Comparison of ENCODE assay signal across 14 cellular contexts in the genomic region with DNA sequence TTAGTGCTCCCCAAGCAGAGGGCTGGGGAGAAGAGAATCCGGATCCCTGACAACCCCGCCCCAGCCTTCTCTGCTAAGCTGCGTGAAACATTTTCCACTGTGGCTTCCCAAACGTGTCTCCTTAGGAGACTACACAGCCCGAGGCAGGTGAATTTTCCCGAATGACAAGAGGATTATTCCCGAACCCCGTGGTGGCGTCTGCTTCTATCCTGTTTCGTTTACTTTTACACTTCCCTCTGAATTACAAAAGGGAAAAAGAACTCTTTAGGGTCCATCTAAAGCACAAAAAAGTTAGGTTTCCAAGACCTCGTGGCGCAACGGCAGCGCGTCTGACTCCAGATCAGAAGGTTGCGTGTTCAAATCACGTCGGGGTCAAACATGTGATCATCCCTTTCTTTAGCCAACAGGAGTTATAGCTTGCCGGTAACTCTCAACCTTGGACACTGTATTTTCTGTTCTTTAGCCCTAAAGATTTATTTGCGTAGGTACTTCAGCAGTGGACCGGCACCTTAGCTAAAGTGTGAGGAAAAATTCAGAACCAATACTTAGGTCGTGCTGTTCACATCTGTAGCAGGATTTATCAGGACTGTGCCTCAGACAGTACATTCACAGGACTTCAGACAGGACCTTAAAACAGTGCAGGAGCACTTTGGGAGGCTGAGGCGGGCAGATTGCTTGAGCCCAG. TPM values are rescaled to one million over a fixed set of nuclear protein-coding genes. Genes with fewer than 3 reads are reported as not detected.
A peak's percentile ranks its signal among the peaks of the same experiment; 100 is the strongest.
DNase-seq lines count a peak whose midpoint lies in the region; ATAC-seq, FAIRE-seq and TF ChIP-seq lines count a peak whose summit lies in the region.
"Had no signal": no experiment of that assay in that cellular context is flagged by ENCODE, and none has a peak within 500 bp of the region (broad histone marks: within the 10 kb centered on the region; RNA-seq: fewer than 3 reads in every experiment).

No MANE protein-coding gene starts in this region.

- H3K9me2 ChIP-seq in GM23338 (ENCODE audit: insufficient read depth) = no peaks in the 10 kb centered on the region

- H3K27ac ChIP-seq in CD4-positive, CD25-positive, alpha-beta regulatory T cell (ENCODE audit: insufficient read depth, low read length, poor library complexity, severe bottlenecking) = no peak overlapping the region
- H3K27ac ChIP-seq in GM23338 (ENCODE audit: low read depth) = peak overlapping the region; percentile 65
- no peak overlapping the region for H3K27ac ChIP-seq in lower lobe of right lung
- H3K27ac ChIP-seq: BLaER1 treated with 17β-estradiol and CSF1 and Interleukin-3, amounts not matched to agents 10 nM and 100 nM had no signal

- H3K79me2 ChIP-seq in GM23338 (replicated peaks; ENCODE audit: insufficient read depth) = peaks cover 30% of the 10 kb centered on the region

- ATAC-seq in CD4-positive, CD25-positive, alpha-beta regulatory T cell (ENCODE audit: low read depth in 2 of 2) = no peak
- ATAC-seq in GM23338 (no peak), lower lobe of right lung (no peak)
- ATAC-seq: esophagus mucosa; HCT116; stimulated activated naive CD8-positive, alpha-beta T cell treated with anti-CD3 and anti-CD28 coated beads, Interleukin-15, amount 100 ng/mL, for 72 hours had no signal

- peaks cover 0 to 2% (median 0%) of the 10 kb centered on the region in 7 donors for H3K9me3 Mint-ChIP-seq in CD4-positive, CD25-positive, alpha-beta regulatory T cell
- H3K9me3 Mint-ChIP-seq in GM23338 = peaks cover 2% of the 10 kb centered on the region; the same call in 1 of the 3 replicates
- H3K9me3 Mint-ChIP-seq: stimulated activated naive CD8-positive, alpha-beta T cell treated with anti-CD3 and anti-CD28 coated beads, Interleukin-15, amount 100 ng/mL, for 72 hours had no signal

- H3K4me1 Mint-ChIP-seq in CD4-positive, CD25-positive, alpha-beta regulatory T cell = peaks cover 9 to 49% (median 30%) of the 10 kb centered on the region in 4 donors
- peaks cover 13% of the 10 kb centered on the region for H3K4me1 Mint-ChIP-seq in GM23338

- no peaks in the 10 kb centered on the region for H4K20me1 ChIP-seq in GM23338 (replicated peaks; ENCODE audit: insufficient read depth)

- no peaks in the 10 kb centered on the region for H3K27me3 ChIP-seq in CD4-positive, CD25-positive, alpha-beta regulatory T cell (ENCODE audit: control insufficient read depth, insufficient read depth, low read length)
- no peaks in the 10 kb centered on the region for H3K27me3 ChIP-seq in GM23338 (ENCODE audit: insufficient read depth)
- no peaks in the 10 kb centered on the region for H3K27me3 ChIP-seq in lower lobe of right lung (ENCODE audit: low read depth)
- H3K27me3 ChIP-seq: BLaER1 treated with 17β-estradiol and CSF1 and Interleukin-3, amounts not matched to agents 10 nM and 100 nM had no signal

- intact Hi-C loops in lower lobe of right lung (cut with DNase I) = no loop called here

- no peak for FAIRE-seq in HTR-8/SVneo (lab: Jason Lieb, UNC)

- DNase-seq in CD4-positive, CD25-positive, alpha-beta regulatory T cell = no peak
- DNase-seq in GM23338 (ENCODE audit: low spot score) (peak; percentile 68), cerebellar cortex (ENCODE audit: low spot score) (peak; percentile 68), lower lobe of right lung (peak; percentile 32), HTR-8/SVneo (ENCODE audit: insufficient read length, low spot score) (no peak), NCI-H1092 treated with DMSO at 0.1 percent for 48 hours (lab: John Stamatoyannopoulos, UW) (no peak), glomerular visceral epithelial cell (ENCODE audit: extremely low spot score) (no peak)
- no peak for DNase-seq in stimulated activated CD4-positive, alpha-beta T cell treated with anti-CD3 and anti-CD28 coated beads, Interleukin-2, amount 100 ng/mL, for 24 hours
- DNase-seq: GF-D8; NCI-H187 treated with DMSO at 0.1 percent for 48 hours; stimulated activated naive CD8-positive, alpha-beta T cell treated with anti-CD3 and anti-CD28 coated beads, Interleukin-15, amount 100 ng/mL, for 72 hours had no signal

- H3K27ac Mint-ChIP-seq in CD4-positive, CD25-positive, alpha-beta regulatory T cell = no peak overlapping the region
- no peak overlapping the region for H3K27ac Mint-ChIP-seq in GM23338

- H3K36me3 ChIP-seq in CD4-positive, CD25-positive, alpha-beta regulatory T cell (ENCODE audit: control insufficient read depth, insufficient read depth, low read length) = no peaks in the 10 kb centered on the region
- H3K36me3 ChIP-seq in GM23338 (ENCODE audit: insufficient read depth) (no peaks in the 10 kb centered on the region), lower lobe of right lung (no peaks in the 10 kb centered on the region)

- no peak overlapping the region for H3K4me3 ChIP-seq in CD4-positive, CD25-positive, alpha-beta regulatory T cell (ENCODE audit: low read depth, low read length)
- H3K4me3 ChIP-seq in GM23338 (peak overlapping the region; percentile 44), lower lobe of right lung (no peak overlapping the region)
- H3K4me3 ChIP-seq: BLaER1 treated with 17β-estradiol and CSF1 and Interleukin-3, amounts not matched to agents 10 nM and 100 nM had no signal

- peaks cover 36% of the 10 kb centered on the region for H3K4me1 ChIP-seq in CD4-positive, CD25-positive, alpha-beta regulatory T cell (ENCODE audit: control insufficient read depth, insufficient read depth, low read length, poor library complexity, severe bottlenecking)
- H3K4me1 ChIP-seq in GM23338 (ENCODE audit: insufficient read depth) = peaks cover 19% of the 10 kb centered on the region
- peaks cover 30% of the 10 kb centered on the region for H3K4me1 ChIP-seq in lower lobe of right lung

- H3K4me3 Mint-ChIP-seq in CD4-positive, CD25-positive, alpha-beta regulatory T cell = peak overlapping the region in 3 of 4 donors; percentile 44 to 96 (median 80)
- H3K4me3 Mint-ChIP-seq in GM23338 = peak overlapping the region; percentile 56
- H3K4me3 Mint-ChIP-seq: stimulated activated naive CD8-positive, alpha-beta T cell treated with anti-CD3 and anti-CD28 coated beads, Interleukin-15, amount 100 ng/mL, for 72 hours had no signal

- TF ChIP-seq CTCF in GM23338 (conservative IDR thresholded peaks at IDR 0.05; ENCODE audit: low read depth in 2 of 2) (no peak), lower lobe of right lung (IDR thresholded peaks at IDR 0.05) (no peak)

- peaks cover 5% of the 10 kb centered on the region for H3K36me3 Mint-ChIP-seq in CD4-positive, CD25-positive, alpha-beta regulatory T cell
- H3K36me3 Mint-ChIP-seq in GM23338 (ENCODE audit: low read depth) = peaks cover 8% of the 10 kb centered on the region

- H3K27me3 Mint-ChIP-seq in CD4-positive, CD25-positive, alpha-beta regulatory T cell = peaks cover 29% of the 10 kb centered on the region
- H3K27me3 Mint-ChIP-seq in GM23338 (ENCODE audit: insufficient read depth, low read depth, poor library complexity) = peaks cover 17% of the 10 kb centered on the region
- H3K27me3 Mint-ChIP-seq: stimulated activated naive CD8-positive, alpha-beta T cell treated with anti-CD3 and anti-CD28 coated beads, Interleukin-15, amount 100 ng/mL, for 72 hours had no signal

- H3F3A ChIP-seq in GM23338 (replicated peaks; ENCODE audit: low read depth) = 0 out of 2 replicates have a peak, but pooled peaks cover 11% of the 10 kb centered on the region

- peak overlapping the region; percentile 44 for H3K4me2 ChIP-seq in GM23338
- H3K4me2 ChIP-seq: BLaER1 treated with 17β-estradiol and CSF1 and Interleukin-3, amounts not matched to agents 10 nM and 100 nM had no signal

- peak overlapping the region; percentile 8 for H2AFZ ChIP-seq in GM23338

- H3K9me3 ChIP-seq in CD4-positive, CD25-positive, alpha-beta regulatory T cell (ENCODE audit: control insufficient read depth in 2 of 2, low read length in 2 of 2) = no peaks in the 10 kb centered on the region
- no peaks in the 10 kb centered on the region for H3K9me3 ChIP-seq in lower lobe of right lung
- H3K9me3 ChIP-seq: BLaER1 treated with 17β-estradiol and CSF1 and Interleukin-3, amounts not matched to agents 10 nM and 100 nM had no signal

TF ChIP-seq in GM23338, 12 proteins besides CTCF, POLR2A, EP300 and RAD21 (continues in another document):
- no peak for TF ChIP-seq STAT1 (IDR thresholded peaks at IDR 0.05; ENCODE audit: unreplicated experiment)

RNA-seq across cellular contexts. Expression of a gene that starts 3.2 kb away (rescaled TPM):
- total RNA-seq in CD4-positive, CD25-positive, alpha-beta regulatory T cell = 15.8 TPM
- polyA plus RNA-seq in CD4-positive, CD25-positive, alpha-beta regulatory T cell = 1 to 10 TPM; 4.2 to 6.9 (median 6.2) TPM
- total RNA-seq in GM23338 (2014; rRNA removed; shearing (Covaris generic)) = 13.8 and 14.2 TPM in 2 replicates
- polyA plus RNA-seq in GM23338 (2016; fragmentation: Nextera tagmentation; extraction: Ambion mirVana) = 9.0 and 11.2 TPM in 2 replicates
- 11.1 TPM for total RNA-seq in lower lobe of right lung

RNA-seq across cellular contexts. Expression of a gene that starts 3.6 kb away (rescaled TPM):
- total RNA-seq in CD4-positive, CD25-positive, alpha-beta regulatory T cell = 117 TPM
- polyA plus RNA-seq in CD4-positive, CD25-positive, alpha-beta regulatory T cell = 100 to 1,000 TPM; 433 to 595 (median 475) TPM
- total RNA-seq in GM23338 (2014; rRNA removed; shearing (Covaris generic)) = 1,703 and 1,870 TPM in 2 replicates
- polyA plus RNA-seq in GM23338 (2016; fragmentation: Nextera tagmentation; extraction: Ambion mirVana) = 1,770 and 2,005 TPM in 2 replicates
- total RNA-seq in lower lobe of right lung = 210 TPM

RNA-seq across cellular contexts. Expression of a gene that starts 30.6 kb away (rescaled TPM):
- 224 TPM for total RNA-seq in CD4-positive, CD25-positive, alpha-beta regulatory T cell
- polyA plus RNA-seq in CD4-positive, CD25-positive, alpha-beta regulatory T cell = 10 to 100 TPM; 53.9 to 72.0 (median 69.4) TPM
- total RNA-seq in GM23338 (2014; rRNA removed; shearing (Covaris generic)) = 26.9 and 29.2 TPM in 2 replicates
- polyA plus RNA-seq in GM23338 (2016; fragmentation: Nextera tagmentation; extraction: Ambion mirVana) = 11.4 and 12.6 TPM in 2 replicates
- total RNA-seq in lower lobe of right lung = 32.9 TPM

RNA-seq across cellular contexts. Expression of a gene that starts 30.8 kb away (rescaled TPM):
- total RNA-seq in CD4-positive, CD25-positive, alpha-beta regulatory T cell = 43.7 TPM
- polyA plus RNA-seq in CD4-positive, CD25-positive, alpha-beta regulatory T cell = 10 to 100 TPM; 19.4 to 28.8 (median 23.1) TPM
- 88.0 and 93.2 TPM in 2 replicates for total RNA-seq in GM23338 (2014; rRNA removed; shearing (Covaris generic))
- polyA plus RNA-seq in GM23338 (2016; fragmentation: Nextera tagmentation; extraction: Ambion mirVana) = 33.4 and 34.3 TPM in 2 replicates
- total RNA-seq in lower lobe of right lung = 26.8 TPM

RNA-seq across cellular contexts. Expression of a gene that starts 30.9 kb away (rescaled TPM):
- 3.2 TPM for total RNA-seq in CD4-positive, CD25-positive, alpha-beta regulatory T cell
- 1 to 10 TPM in 3 of 4 donors, under 1 TPM in 1; 0.91 to 3.8 (median 3.1) TPM for polyA plus RNA-seq in CD4-positive, CD25-positive, alpha-beta regulatory T cell
- 12.2 and 18.1 TPM in 2 replicates for total RNA-seq in GM23338 (2014; rRNA removed; shearing (Covaris generic))
- polyA plus RNA-seq in GM23338 (2016; fragmentation: Nextera tagmentation; extraction: Ambion mirVana) = 10.7 and 13.4 TPM in 2 replicates
- total RNA-seq in lower lobe of right lung = 6.8 TPM

Comparison
In these comparisons a context has a peak if more than half of its experiments do, and no peak if none do; other contexts are left out.
1. DNase-seq: peak in GM23338 (single experiment), cerebellar cortex (single experiment) and lower lobe of right lung (single experiment); none in CD4-positive, CD25-positive, alpha-beta regulatory T cell (0 of 3), HTR-8/SVneo (single experiment), NCI-H1092 treated with DMSO at 0.1 percent for 48 hours (single experiment), stimulated activated CD4-positive, alpha-beta T cell treated with anti-CD3 and anti-CD28 coated beads, Interleukin-2, amount 100 ng/mL, for 24 hours (0 of 2) and glomerular visceral epithelial cell (single experiment).